ENCODE assay signal across 9 cellular contexts in genomic region chr17:68599873-68600122, GRCh38. TPM values are rescaled to one million over a fixed set of nuclear protein-coding genes. Genes with fewer than 3 reads are reported as not detected.
DNase-seq lines count a peak whose midpoint lies in the region; ATAC-seq and TF ChIP-seq lines count a peak whose summit lies in the region.
"Had no signal": no experiment of that assay in that cellular context is flagged by ENCODE, and none has a peak within 500 bp of the region (broad histone marks: within the 10 kb centered on the region; RNA-seq: fewer than 3 reads in every experiment).

No MANE protein-coding gene starts in this region.

- H3K4me3 Mint-ChIP-seq in T-helper 1 cell treated with Interleukin-12 subunit alpha and Interleukin-12 subunit beta and Interleukin-4 antibody, amounts not matched to agents 30 μg/mL and 1 μg/mL, for 36 hours: peak overlapping the region; percentile 70
- H3K4me3 Mint-ChIP-seq in effector memory CD8-positive, alpha-beta T cell: peak overlapping the region; percentile 68 to 84
- peak overlapping the region; percentile 79 for H3K4me3 Mint-ChIP-seq in mesothelial cell of epicardium

- no peak for ATAC-seq in effector memory CD8-positive, alpha-beta T cell (replicated peaks)
- ATAC-seq in thoracic aorta (ENCODE audit: insufficient number of reproducible peaks, low FRiP score, low read depth) (no peak), GM18867 (IDR thresholded peaks at IDR 0.05; ENCODE audit: unreplicated experiment) (no peak)

- no peaks in the 10 kb centered on the region for H3K36me3 ChIP-seq in thoracic aorta

- H3K4me1 ChIP-seq in thoracic aorta (ENCODE audit: control insufficient read depth in 1 of 2, low read depth in 2 of 2): peaks cover 16 to 28% of the 10 kb centered on the region in 2 donors

- no peaks in the 10 kb centered on the region for H3K9me3 Mint-ChIP-seq in T-helper 1 cell treated with Interleukin-12 subunit alpha and Interleukin-12 subunit beta and Interleukin-4 antibody, amounts not matched to agents 30 μg/mL and 1 μg/mL, for 36 hours
- no peaks in the 10 kb centered on the region for H3K9me3 Mint-ChIP-seq in effector memory CD8-positive, alpha-beta T cell
- no peaks in the 10 kb centered on the region for H3K9me3 Mint-ChIP-seq in mesothelial cell of epicardium

- H3K27me3 ChIP-seq in thoracic aorta (replicated peaks; ENCODE audit: insufficient read depth): no peaks in the 10 kb centered on the region

- TF ChIP-seq CTCF in mesothelial cell of epicardium (IDR thresholded peaks at IDR 0.05; ENCODE audit: unreplicated experiment) (no peak), thoracic aorta (IDR thresholded peaks at IDR 0.05) (no peak)

- DNase-seq in T-helper 1 cell: no peak
- DNase-seq in effector memory CD8-positive, alpha-beta T cell: no peak
- no peak for DNase-seq in mesothelial cell of epicardium (ENCODE audit: low spot score in 2 of 2, unreplicated experiment in 2 of 2)
- no peak for DNase-seq in thoracic aorta (ENCODE audit: low spot score)
- no peak for DNase-seq in NCI-H526 treated with DMSO at 0.1 percent for 48 hours (lab: John Stamatoyannopoulos, UW)
- DNase-seq in NCI-H2227 treated with DMSO at 0.1 percent for 48 hours (lab: John Stamatoyannopoulos, UW): no peak

- peak overlapping the region; percentile 73 for H3K4me3 ChIP-seq in thoracic aorta

- no peak overlapping the region for H3K27ac Mint-ChIP-seq in T-helper 1 cell treated with Interleukin-12 subunit alpha and Interleukin-12 subunit beta and Interleukin-4 antibody, amounts not matched to agents 30 μg/mL and 1 μg/mL, for 36 hours
- H3K27ac Mint-ChIP-seq in effector memory CD8-positive, alpha-beta T cell: no peak overlapping the region
- H3K27ac Mint-ChIP-seq in mesothelial cell of epicardium: peak overlapping the region; percentile 59

- H3K27me3 Mint-ChIP-seq in T-helper 1 cell treated with Interleukin-12 subunit alpha and Interleukin-12 subunit beta and Interleukin-4 antibody, amounts not matched to agents 30 μg/mL and 1 μg/mL, for 36 hours (ENCODE audit: low read depth): peaks cover 82% of the 10 kb centered on the region
- H3K27me3 Mint-ChIP-seq in effector memory CD8-positive, alpha-beta T cell: peaks cover 75 to 84% of the 10 kb centered on the region in 2 donors
- H3K27me3 Mint-ChIP-seq in mesothelial cell of epicardium (ENCODE audit: low read depth): peaks cover 49% of the 10 kb centered on the region

- H3K9me3 ChIP-seq in thoracic aorta: no peaks in the 10 kb centered on the region

- H3K36me3 Mint-ChIP-seq in T-helper 1 cell treated with Interleukin-12 subunit alpha and Interleukin-12 subunit beta and Interleukin-4 antibody, amounts not matched to agents 30 μg/mL and 1 μg/mL, for 36 hours (ENCODE audit: low read depth): peaks cover 2% of the 10 kb centered on the region
- no peaks in the 10 kb centered on the region for H3K36me3 Mint-ChIP-seq in effector memory CD8-positive, alpha-beta T cell (ENCODE audit: insufficient read depth)
- H3K36me3 Mint-ChIP-seq in mesothelial cell of epicardium: no peaks in the 10 kb centered on the region

- H3K27ac ChIP-seq in thoracic aorta: peak overlapping the region; percentile 24 to 46

- H3K4me1 Mint-ChIP-seq in T-helper 1 cell treated with Interleukin-12 subunit alpha and Interleukin-12 subunit beta and Interleukin-4 antibody, amounts not matched to agents 30 μg/mL and 1 μg/mL, for 36 hours (ENCODE audit: low read depth): peaks cover 4% of the 10 kb centered on the region
- H3K4me1 Mint-ChIP-seq in effector memory CD8-positive, alpha-beta T cell (ENCODE audit: low read depth in 2 of 2): peaks cover 6 to 7% of the 10 kb centered on the region in 2 donors
- peaks cover 20% of the 10 kb centered on the region for H3K4me1 Mint-ChIP-seq in mesothelial cell of epicardium

RNA-seq across cellular contexts. Expression of gene FAM20A, which starts 1.4 kb away (rescaled TPM):
- total RNA-seq in mesothelial cell of epicardium (1.7 to 2.1 TPM (median 1.8 TPM) in 3 replicates), thoracic aorta (10 to 100 TPM; 24.8 to 25.3 TPM)
- total RNA-seq: A172 had no signal
